In the genomic region with DNA sequence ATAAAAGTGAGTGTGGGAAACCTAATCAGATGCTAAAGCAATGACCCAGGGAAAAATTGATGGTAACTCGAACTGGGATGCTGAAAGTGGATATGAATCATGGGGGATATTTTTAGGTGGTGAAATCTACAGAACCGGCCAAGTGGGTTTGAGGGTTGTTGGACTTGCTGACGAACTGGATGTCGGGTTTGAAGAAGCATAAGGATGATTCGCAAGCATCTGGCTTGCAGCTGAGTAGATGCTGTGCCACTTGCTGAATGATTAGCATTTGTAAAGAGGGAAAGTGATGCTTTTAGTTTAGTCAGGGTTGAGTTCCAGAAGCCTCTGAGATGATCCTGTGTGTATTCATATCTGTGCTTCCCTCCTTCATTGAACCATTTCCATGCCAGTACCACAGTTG, we compare ENCODE assay signal across 15 cellular contexts. TPM values are rescaled to one million over a fixed set of nuclear protein-coding genes. Genes with fewer than 3 reads are reported as not detected.
DNase-seq lines count a peak whose midpoint lies in the region; ATAC-seq and TF ChIP-seq lines count a peak whose summit lies in the region.
"Had no signal": no experiment of that assay in that cellular context is flagged by ENCODE, and none has a peak within 500 bp of the region (broad histone marks: within the 10 kb centered on the region; RNA-seq: fewer than 3 reads in every experiment).

No MANE protein-coding gene starts in this region.

- H3K36me3 Mint-ChIP-seq in activated T-helper 2 cell treated with anti-CD3 and anti-CD28 coated beads, Interferon-gamma antibody, Interleukin-2, Interleukin-4, amounts not matched to agents 10 μg/mL and 5 μg/mL and 100 μg/mL, durations not matched to agents 14 hours and 24 hours and 36 hours (ENCODE audit: low read depth) = peaks cover 70% of the 10 kb centered on the region

- ATAC-seq in GM21717 (IDR thresholded peaks at IDR 0.05; ENCODE audit: unreplicated experiment) = no peak

- DNase-seq in EL (peak; percentile 53), epithelial cell of esophagus (ENCODE audit: low read depth) (peak; percentile 88), non-pigmented ciliary epithelial cell (ENCODE audit: low read depth) (peak; percentile 8), NCI-H748 (lab: John Stamatoyannopoulos, UW; ENCODE audit: unreplicated experiment) (no peak), GM10248 (ENCODE audit: extremely low spot score) (no peak)
- no peak for DNase-seq in activated T-helper 2 cell treated with anti-CD3 and anti-CD28 coated beads, Interferon-gamma antibody, Interleukin-2, Interleukin-4, amounts not matched to agents 10 μg/mL and 5 μg/mL and 100 μg/mL, durations not matched to agents 14 hours and 24 hours and 36 hours (ENCODE audit: low spot score)
- DNase-seq: activated T-cell treated with anti-CD3 and anti-CD28 coated beads, Interleukin-2, amount 50 U/mL, for 1 hour; NCI-H2029 treated with DMSO at 0.1 percent for 48 hours; stimulated activated CD4-positive, alpha-beta T cell treated with anti-CD3 and anti-CD28 coated beads, Interleukin-12 subunit alpha, Interleukin-12 subunit beta, amount 100 ng/mL, for 4 hours; transverse colon had no signal

- TF ChIP-seq CTCF in epithelial cell of esophagus (IDR thresholded peaks at IDR 0.05; ENCODE audit: insufficient read depth, low read depth, low read length, missing control alignments) (no peak), GM10248 (IDR thresholded peaks at IDR 0.05; ENCODE audit: control extremely low read depth, extremely low read depth, low read depth, missing control alignments) (no peak)

- peak overlapping the region; percentile 74 for H3K27ac ChIP-seq in HUES48 (ENCODE audit: low read depth, low read length)
- H3K27ac ChIP-seq: ascending aorta, hepatocyte, SJSA1, transverse colon had no signal

- CTCF ChIA-PET in GM10248 (lab: Yijun Ruan, JAX) = interaction anchor here (1.3 to 1.7 kb wide), 3 partner anchors 12 to 71 kb away, joined by 3 to 6 read pairs (median 4); no protein-coding TSS in a partner anchor

- no peaks in the 10 kb centered on the region for H3K27me3 Mint-ChIP-seq in activated T-helper 2 cell treated with anti-CD3 and anti-CD28 coated beads, Interferon-gamma antibody, Interleukin-2, Interleukin-4, amounts not matched to agents 10 μg/mL and 5 μg/mL and 100 μg/mL, durations not matched to agents 14 hours and 24 hours and 36 hours (ENCODE audit: low read depth)

- no peaks in the 10 kb centered on the region for H3K9me3 Mint-ChIP-seq in activated T-helper 2 cell treated with anti-CD3 and anti-CD28 coated beads, Interferon-gamma antibody, Interleukin-2, Interleukin-4, amounts not matched to agents 10 μg/mL and 5 μg/mL and 100 μg/mL, durations not matched to agents 14 hours and 24 hours and 36 hours

- peaks cover 34% of the 10 kb centered on the region for H3K36me3 ChIP-seq in HUES48 (ENCODE audit: control insufficient read depth, insufficient read depth, low read length)

- H3K4me1 Mint-ChIP-seq in activated T-helper 2 cell treated with anti-CD3 and anti-CD28 coated beads, Interferon-gamma antibody, Interleukin-2, Interleukin-4, amounts not matched to agents 10 μg/mL and 5 μg/mL and 100 μg/mL, durations not matched to agents 14 hours and 24 hours and 36 hours (ENCODE audit: low read depth) = peaks cover 22% of the 10 kb centered on the region

- no peak overlapping the region for H3K4me3 ChIP-seq in HUES48 (ENCODE audit: low read depth, low read length)
- H3K4me3 ChIP-seq in epithelial cell of esophagus (ENCODE audit: low read length) = no peak overlapping the region
- H3K4me3 ChIP-seq: ascending aorta, hepatocyte, SJSA1, transverse colon had no signal

- POLR2A ChIA-PET in GM10248 (lab: Yijun Ruan, JAX) = no interaction called here

- no peak overlapping the region for H3K9ac ChIP-seq in HUES48 (ENCODE audit: low read depth, low read length)

- no peak overlapping the region for H3K27ac Mint-ChIP-seq in activated T-helper 2 cell treated with anti-CD3 and anti-CD28 coated beads, Interferon-gamma antibody, Interleukin-2, Interleukin-4, amounts not matched to agents 10 μg/mL and 5 μg/mL and 100 μg/mL, durations not matched to agents 14 hours and 24 hours and 36 hours

- H3K4me1 ChIP-seq in HUES48 (ENCODE audit: control insufficient read depth, insufficient read depth, low read length) = peaks cover 16% of the 10 kb centered on the region
- H3K4me1 ChIP-seq: ascending aorta, SJSA1, transverse colon had no signal

- no peak overlapping the region for H3K4me3 Mint-ChIP-seq in activated T-helper 2 cell treated with anti-CD3 and anti-CD28 coated beads, Interferon-gamma antibody, Interleukin-2, Interleukin-4, amounts not matched to agents 10 μg/mL and 5 μg/mL and 100 μg/mL, durations not matched to agents 14 hours and 24 hours and 36 hours (ENCODE audit: low read depth)

- no peaks in the 10 kb centered on the region for H3K27me3 ChIP-seq in HUES48 (ENCODE audit: control insufficient read depth, insufficient read depth, low read length)
- H3K27me3 ChIP-seq: ascending aorta, hepatocyte, SJSA1, transverse colon had no signal

- H3K9me3 ChIP-seq in HUES48 (ENCODE audit: control insufficient read depth, insufficient read depth, low read length) = no peaks in the 10 kb centered on the region
- H3K9me3 ChIP-seq: ascending aorta, SJSA1, transverse colon had no signal

- intact Hi-C loops in activated T-helper 2 cell treated with anti-CD3 and anti-CD28 coated beads, Interferon-gamma antibody, Interleukin-2, Interleukin-4, amounts not matched to agents 10 μg/mL and 5 μg/mL and 100 μg/mL, durations not matched to agents 14 hours and 24 hours and 36 hours (cut with micrococcal nuclease) = loop anchor here (10.0 kb wide), 1 partner anchor 54 kb away; a partner anchor contains a TSS

RNA-seq across cellular contexts. Expression of a gene that starts 54.9 kb away (rescaled TPM):
- 28.6 and 29.6 TPM in 2 replicates for total RNA-seq in activated T-helper 2 cell treated with anti-CD3 and anti-CD28 coated beads, Interferon-gamma antibody, Interleukin-2, Interleukin-4, amounts not matched to agents 10 μg/mL and 5 μg/mL and 100 μg/mL, durations not matched to agents 14 hours and 24 hours and 36 hours

Comparison
In these comparisons a context has a peak if more than half of its experiments do, and no peak if none do; other contexts are left out.
1. DNase-seq: peak in EL (single experiment), epithelial cell of esophagus (single experiment) and non-pigmented ciliary epithelial cell (single experiment); none in activated T-helper 2 cell treated with anti-CD3 and anti-CD28 coated beads, Interferon-gamma antibody, Interleukin-2, Interleukin-4, amounts not matched to agents 10 μg/mL and 5 μg/mL and 100 μg/mL, durations not matched to agents 14 hours and 24 hours and 36 hours (single experiment), NCI-H748 (single experiment) and GM10248 (single experiment).